ENCODE assay signal across 1 cellular context in the genomic region with DNA sequence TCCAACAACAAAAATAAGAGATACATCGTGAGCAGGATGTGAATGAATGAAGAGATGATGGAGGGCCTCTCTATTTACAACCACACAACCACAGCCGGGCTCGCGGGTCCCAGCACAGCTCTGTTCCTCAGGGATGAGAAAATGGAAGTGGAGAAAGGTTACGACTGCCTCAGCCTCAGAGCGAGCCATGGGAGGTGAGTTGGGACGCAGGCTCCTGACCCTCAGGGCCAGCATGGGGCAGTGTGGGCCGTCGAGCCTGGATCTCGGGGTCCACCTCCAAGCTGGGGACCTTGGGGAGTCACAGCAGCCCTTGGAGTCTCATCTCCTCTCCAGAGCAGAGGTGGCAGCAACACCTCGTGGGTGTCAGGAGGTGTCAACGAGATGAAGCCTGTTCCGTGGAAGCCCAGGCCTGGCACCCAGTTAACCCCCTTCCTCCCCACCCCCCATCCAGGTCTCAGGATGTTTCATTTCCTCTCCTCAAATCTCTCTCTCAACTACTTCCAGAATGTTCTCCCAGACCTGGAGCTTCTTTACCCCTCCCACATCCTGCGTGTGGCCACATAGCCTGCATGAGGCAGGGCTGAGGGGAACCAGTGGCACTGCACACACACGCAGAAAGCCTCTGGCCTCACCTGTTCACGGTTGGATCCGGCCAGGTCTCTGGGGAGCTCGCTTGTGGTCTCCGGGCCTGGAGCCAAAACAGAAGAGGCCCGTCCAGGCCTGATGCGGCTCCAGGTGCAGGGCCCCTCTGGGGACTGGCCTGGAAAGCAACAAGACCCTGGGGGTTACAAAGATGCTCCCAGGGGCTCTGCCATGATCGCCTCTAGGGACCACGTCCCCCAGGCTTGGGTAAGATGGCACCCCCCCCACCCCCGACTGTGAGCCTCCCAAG.
TF ChIP-seq lines count a peak whose summit lies in the region.

No MANE protein-coding gene starts in this region.

TF ChIP-seq in H1, 55 proteins besides CTCF, POLR2A, EP300 and RAD21 (continued from another document):
- TF ChIP-seq ATF2 (IDR thresholded peaks at IDR 0.05; ENCODE audit: low read length) (no peak), HDAC6 (IDR thresholded peaks at IDR 0.05; ENCODE audit: low read depth, low read length) (no peak), CBX8 (IDR thresholded peaks at IDR 0.05; ENCODE audit: borderline replicate concordance, low read depth, low read length) (no peak), POLR2AphosphoS5 (IDR thresholded peaks at IDR 0.05; ENCODE audit: low read depth, low read length) (no peak), CEBPB (IDR thresholded peaks at IDR 0.05; ENCODE audit: low read depth, low read length) (no peak), CTBP2 (IDR thresholded peaks at IDR 0.05; ENCODE audit: borderline replicate concordance, insufficient read depth, insufficient read length, low read length) (no peak), TBP (IDR thresholded peaks at IDR 0.05; ENCODE audit: low read depth, low read length) (no peak)
TF ChIP-seq in H1: peak in this region for 0.
